ENCODE assay signal across 1 cellular context in the genomic region with DNA sequence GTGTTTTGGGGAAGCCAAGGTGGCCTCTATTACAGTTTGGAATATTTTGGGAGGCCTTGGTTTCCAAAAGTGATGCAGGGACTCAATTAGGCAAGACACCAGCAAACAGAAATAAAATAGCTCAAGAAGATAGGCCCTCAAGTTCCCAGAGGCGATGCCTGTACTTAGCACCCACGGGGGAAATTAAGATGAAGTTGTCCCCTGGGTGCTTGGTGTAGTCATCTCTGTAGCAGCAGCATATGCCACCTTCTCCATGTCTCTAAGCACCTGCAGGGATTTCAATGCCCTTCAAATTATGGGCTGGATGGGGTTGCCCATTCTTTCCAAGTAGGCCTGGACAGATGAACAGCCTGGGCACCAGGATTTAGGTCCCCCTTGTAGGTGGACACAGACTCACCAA.
A peak's percentile ranks its signal among the peaks of the same experiment; 100 is the strongest.
TF ChIP-seq lines count a peak whose summit lies in the region.

No MANE protein-coding gene starts in this region.

TF ChIP-seq in GM12878, 131 proteins besides CTCF, POLR2A, EP300 and RAD21 (continued from another document):
- TF ChIP-seq, protein P1, sequence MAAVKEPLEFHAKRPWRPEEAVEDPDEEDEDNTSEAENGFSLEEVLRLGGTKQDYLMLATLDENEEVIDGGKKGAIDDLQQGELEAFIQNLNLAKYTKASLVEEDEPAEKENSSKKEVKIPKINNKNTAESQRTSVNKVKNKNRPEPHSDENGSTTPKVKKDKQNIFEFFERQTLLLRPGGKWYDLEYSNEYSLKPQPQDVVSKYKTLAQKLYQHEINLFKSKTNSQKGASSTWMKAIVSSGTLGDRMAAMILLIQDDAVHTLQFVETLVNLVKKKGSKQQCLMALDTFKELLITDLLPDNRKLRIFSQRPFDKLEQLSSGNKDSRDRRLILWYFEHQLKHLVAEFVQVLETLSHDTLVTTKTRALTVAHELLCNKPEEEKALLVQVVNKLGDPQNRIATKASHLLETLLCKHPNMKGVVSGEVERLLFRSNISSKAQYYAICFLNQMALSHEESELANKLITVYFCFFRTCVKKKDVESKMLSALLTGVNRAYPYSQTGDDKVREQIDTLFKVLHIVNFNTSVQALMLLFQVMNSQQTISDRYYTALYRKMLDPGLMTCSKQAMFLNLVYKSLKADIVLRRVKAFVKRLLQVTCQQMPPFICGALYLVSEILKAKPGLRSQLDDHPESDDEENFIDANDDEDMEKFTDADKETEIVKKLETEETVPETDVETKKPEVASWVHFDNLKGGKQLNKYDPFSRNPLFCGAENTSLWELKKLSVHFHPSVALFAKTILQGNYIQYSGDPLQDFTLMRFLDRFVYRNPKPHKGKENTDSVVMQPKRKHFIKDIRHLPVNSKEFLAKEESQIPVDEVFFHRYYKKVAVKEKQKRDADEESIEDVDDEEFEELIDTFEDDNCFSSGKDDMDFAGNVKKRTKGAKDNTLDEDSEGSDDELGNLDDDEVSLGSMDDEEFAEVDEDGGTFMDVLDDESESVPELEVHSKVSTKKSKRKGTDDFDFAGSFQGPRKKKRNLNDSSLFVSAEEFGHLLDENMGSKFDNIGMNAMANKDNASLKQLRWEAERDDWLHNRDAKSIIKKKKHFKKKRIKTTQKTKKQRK (IDR thresholded peaks at IDR 0.05; ENCODE audit: low read depth, low read length): no peak
- TF ChIP-seq SMC3 (IDR thresholded peaks at IDR 0.05; ENCODE audit: borderline replicate concordance, low read length): no peak
- peak; percentile 74; the same call in 1 of the 2 replicates for TF ChIP-seq TCF12 (IDR thresholded peaks at IDR 0.05; ENCODE audit: low read depth, low read length)
- TF ChIP-seq IKZF1 (conservative IDR thresholded peaks at IDR 0.05): peak; percentile 69
- no peak; the same call in 1 of the 2 replicates for TF ChIP-seq GATAD2B (conservative IDR thresholded peaks at IDR 0.05; ENCODE audit: low read depth)
- TF ChIP-seq JUNB (IDR thresholded peaks at IDR 0.05): peak; percentile 48; the same call in 1 of the 2 replicates
- no peak for TF ChIP-seq TCF3 (IDR thresholded peaks at IDR 0.05; ENCODE audit: borderline replicate concordance, insufficient read depth, low read depth, low read length)
- TF ChIP-seq SMAD1 (IDR thresholded peaks at IDR 0.05; ENCODE audit: low read depth, partially characterized antibody): no peak
- TF ChIP-seq TBL1XR1 (IDR thresholded peaks at IDR 0.05; ENCODE audit: low read depth, low read length): no peak
- TF ChIP-seq EED (IDR thresholded peaks at IDR 0.05; ENCODE audit: low read depth): 0 out of 2 replicates have a peak, but pooled peaks have one; percentile 20
- TF ChIP-seq IKZF2 (IDR thresholded peaks at IDR 0.05): peak; percentile 28 to 37; a peak in 2 of 4 replicates
- TF ChIP-seq STAT3 (IDR thresholded peaks at IDR 0.05; ENCODE audit: low read depth, low read length): no peak
- TF ChIP-seq DPF2 (IDR thresholded peaks at IDR 0.05): 0 out of 2 replicates have a peak, but pooled peaks have one; percentile 32
- peak in 1 of 2 experiments; percentile 26; a peak in 1 of 4 replicates for TF ChIP-seq BHLHE40 (IDR thresholded peaks at IDR 0.05; ENCODE audit: borderline replicate concordance in 1 of 2, low read depth in 2 of 2, low read length in 1 of 2)
- no peak; the same call in 1 of the 2 replicates for TF ChIP-seq NR2F1 (conservative IDR thresholded peaks at IDR 0.05)
- TF ChIP-seq ZNF274 (IDR thresholded peaks at IDR 0.05; ENCODE audit: insufficient read depth, insufficient read length): no peak
- TF ChIP-seq MEF2B (IDR thresholded peaks at IDR 0.05; ENCODE audit: partially characterized antibody, poor library complexity, severe bottlenecking): peak; percentile 92
- no peak for TF ChIP-seq MTA3 (IDR thresholded peaks at IDR 0.05; ENCODE audit: borderline replicate concordance, low read length)
- TF ChIP-seq MTA2 (IDR thresholded peaks at IDR 0.05; ENCODE audit: low read depth): peak; percentile 40; the same call in 1 of the 2 replicates
- TF ChIP-seq, protein P2, sequence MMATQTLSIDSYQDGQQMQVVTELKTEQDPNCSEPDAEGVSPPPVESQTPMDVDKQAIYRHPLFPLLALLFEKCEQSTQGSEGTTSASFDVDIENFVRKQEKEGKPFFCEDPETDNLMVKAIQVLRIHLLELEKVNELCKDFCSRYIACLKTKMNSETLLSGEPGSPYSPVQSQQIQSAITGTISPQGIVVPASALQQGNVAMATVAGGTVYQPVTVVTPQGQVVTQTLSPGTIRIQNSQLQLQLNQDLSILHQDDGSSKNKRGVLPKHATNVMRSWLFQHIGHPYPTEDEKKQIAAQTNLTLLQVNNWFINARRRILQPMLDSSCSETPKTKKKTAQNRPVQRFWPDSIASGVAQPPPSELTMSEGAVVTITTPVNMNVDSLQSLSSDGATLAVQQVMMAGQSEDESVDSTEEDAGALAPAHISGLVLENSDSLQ (IDR thresholded peaks at IDR 0.05): no peak; the same call in 1 of the 2 replicates
- TF ChIP-seq, protein P3, sequence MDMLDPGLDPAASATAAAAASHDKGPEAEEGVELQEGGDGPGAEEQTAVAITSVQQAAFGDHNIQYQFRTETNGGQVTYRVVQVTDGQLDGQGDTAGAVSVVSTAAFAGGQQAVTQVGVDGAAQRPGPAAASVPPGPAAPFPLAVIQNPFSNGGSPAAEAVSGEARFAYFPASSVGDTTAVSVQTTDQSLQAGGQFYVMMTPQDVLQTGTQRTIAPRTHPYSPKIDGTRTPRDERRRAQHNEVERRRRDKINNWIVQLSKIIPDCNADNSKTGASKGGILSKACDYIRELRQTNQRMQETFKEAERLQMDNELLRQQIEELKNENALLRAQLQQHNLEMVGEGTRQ (IDR thresholded peaks at IDR 0.05; ENCODE audit: borderline replicate concordance, low read depth, low read length): no peak
- TF ChIP-seq, protein P4, sequence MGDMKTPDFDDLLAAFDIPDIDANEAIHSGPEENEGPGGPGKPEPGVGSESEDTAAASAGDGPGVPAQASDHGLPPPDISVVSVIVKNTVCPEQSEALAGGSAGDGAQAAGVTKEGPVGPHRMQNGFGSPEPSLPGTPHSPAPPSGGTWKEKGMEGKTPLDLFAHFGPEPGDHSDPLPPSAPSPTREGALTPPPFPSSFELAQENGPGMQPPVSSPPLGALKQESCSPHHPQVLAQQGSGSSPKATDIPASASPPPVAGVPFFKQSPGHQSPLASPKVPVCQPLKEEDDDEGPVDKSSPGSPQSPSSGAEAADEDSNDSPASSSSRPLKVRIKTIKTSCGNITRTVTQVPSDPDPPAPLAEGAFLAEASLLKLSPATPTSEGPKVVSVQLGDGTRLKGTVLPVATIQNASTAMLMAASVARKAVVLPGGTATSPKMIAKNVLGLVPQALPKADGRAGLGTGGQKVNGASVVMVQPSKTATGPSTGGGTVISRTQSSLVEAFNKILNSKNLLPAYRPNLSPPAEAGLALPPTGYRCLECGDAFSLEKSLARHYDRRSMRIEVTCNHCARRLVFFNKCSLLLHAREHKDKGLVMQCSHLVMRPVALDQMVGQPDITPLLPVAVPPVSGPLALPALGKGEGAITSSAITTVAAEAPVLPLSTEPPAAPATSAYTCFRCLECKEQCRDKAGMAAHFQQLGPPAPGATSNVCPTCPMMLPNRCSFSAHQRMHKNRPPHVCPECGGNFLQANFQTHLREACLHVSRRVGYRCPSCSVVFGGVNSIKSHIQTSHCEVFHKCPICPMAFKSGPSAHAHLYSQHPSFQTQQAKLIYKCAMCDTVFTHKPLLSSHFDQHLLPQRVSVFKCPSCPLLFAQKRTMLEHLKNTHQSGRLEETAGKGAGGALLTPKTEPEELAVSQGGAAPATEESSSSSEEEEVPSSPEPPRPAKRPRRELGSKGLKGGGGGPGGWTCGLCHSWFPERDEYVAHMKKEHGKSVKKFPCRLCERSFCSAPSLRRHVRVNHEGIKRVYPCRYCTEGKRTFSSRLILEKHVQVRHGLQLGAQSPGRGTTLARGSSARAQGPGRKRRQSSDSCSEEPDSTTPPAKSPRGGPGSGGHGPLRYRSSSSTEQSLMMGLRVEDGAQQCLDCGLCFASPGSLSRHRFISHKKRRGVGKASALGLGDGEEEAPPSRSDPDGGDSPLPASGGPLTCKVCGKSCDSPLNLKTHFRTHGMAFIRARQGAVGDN (IDR thresholded peaks at IDR 0.05): peak; percentile 66; the same call in 1 of the 2 replicates
- no peak for TF ChIP-seq YY1 (IDR thresholded peaks at IDR 0.05; ENCODE audit: low read depth, low read length)
- peak; percentile 49; the same call in 1 of the 2 replicates for TF ChIP-seq JUND (IDR thresholded peaks at IDR 0.05; ENCODE audit: low read depth, low read length)
- TF ChIP-seq SPI1 (IDR thresholded peaks at IDR 0.05; ENCODE audit: borderline replicate concordance, insufficient read depth, low read depth, low read length): no peak
- no peak for TF ChIP-seq ETV6 (conservative IDR thresholded peaks at IDR 0.05 in 1 of 2, IDR thresholded peaks at IDR 0.05 in 1 of 2; ENCODE audit: borderline replicate concordance in 1 of 2, low read depth in 1 of 2)
- no peak for TF ChIP-seq CBX5 (IDR thresholded peaks at IDR 0.05; ENCODE audit: low read depth)
